Comparison of ENCODE assay signal across 1 cellular context in the genomic region with DNA sequence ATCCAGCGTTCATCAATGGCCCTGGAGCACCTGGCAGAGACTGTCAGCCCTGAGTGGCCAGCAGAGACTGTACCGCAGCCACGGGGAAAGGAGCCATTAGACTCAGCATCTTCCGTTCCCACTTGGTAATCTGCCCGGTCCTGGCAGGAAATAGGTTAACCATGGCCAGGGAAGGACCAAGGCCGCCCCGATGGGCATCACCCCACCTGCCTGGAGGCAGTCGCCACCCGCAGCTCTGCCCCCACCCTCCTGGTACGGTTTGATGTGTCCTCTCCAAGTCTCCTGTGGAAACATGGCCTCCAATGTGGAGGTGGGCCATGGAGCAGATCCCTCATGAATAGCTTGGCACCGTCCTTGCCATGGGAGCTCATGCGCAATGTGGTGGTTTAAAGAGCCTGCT.
TF ChIP-seq lines count a peak whose summit lies in the region.

No MANE protein-coding gene starts in this region.

TF ChIP-seq in HepG2, 621 proteins besides CTCF, POLR2A, EP300 and RAD21 (continued from another document):
- no peak for TF ChIP-seq ZHX2 (IDR thresholded peaks at IDR 0.05; ENCODE audit: low read depth)
- no peak for TF ChIP-seq ZHX2 (CRISPR knock-in tag; IDR thresholded peaks at IDR 0.05; ENCODE audit: borderline replicate concordance)
- no peak for TF ChIP-seq NFIC (IDR thresholded peaks at IDR 0.05; ENCODE audit: low read length)
- TF ChIP-seq, protein P1, sequence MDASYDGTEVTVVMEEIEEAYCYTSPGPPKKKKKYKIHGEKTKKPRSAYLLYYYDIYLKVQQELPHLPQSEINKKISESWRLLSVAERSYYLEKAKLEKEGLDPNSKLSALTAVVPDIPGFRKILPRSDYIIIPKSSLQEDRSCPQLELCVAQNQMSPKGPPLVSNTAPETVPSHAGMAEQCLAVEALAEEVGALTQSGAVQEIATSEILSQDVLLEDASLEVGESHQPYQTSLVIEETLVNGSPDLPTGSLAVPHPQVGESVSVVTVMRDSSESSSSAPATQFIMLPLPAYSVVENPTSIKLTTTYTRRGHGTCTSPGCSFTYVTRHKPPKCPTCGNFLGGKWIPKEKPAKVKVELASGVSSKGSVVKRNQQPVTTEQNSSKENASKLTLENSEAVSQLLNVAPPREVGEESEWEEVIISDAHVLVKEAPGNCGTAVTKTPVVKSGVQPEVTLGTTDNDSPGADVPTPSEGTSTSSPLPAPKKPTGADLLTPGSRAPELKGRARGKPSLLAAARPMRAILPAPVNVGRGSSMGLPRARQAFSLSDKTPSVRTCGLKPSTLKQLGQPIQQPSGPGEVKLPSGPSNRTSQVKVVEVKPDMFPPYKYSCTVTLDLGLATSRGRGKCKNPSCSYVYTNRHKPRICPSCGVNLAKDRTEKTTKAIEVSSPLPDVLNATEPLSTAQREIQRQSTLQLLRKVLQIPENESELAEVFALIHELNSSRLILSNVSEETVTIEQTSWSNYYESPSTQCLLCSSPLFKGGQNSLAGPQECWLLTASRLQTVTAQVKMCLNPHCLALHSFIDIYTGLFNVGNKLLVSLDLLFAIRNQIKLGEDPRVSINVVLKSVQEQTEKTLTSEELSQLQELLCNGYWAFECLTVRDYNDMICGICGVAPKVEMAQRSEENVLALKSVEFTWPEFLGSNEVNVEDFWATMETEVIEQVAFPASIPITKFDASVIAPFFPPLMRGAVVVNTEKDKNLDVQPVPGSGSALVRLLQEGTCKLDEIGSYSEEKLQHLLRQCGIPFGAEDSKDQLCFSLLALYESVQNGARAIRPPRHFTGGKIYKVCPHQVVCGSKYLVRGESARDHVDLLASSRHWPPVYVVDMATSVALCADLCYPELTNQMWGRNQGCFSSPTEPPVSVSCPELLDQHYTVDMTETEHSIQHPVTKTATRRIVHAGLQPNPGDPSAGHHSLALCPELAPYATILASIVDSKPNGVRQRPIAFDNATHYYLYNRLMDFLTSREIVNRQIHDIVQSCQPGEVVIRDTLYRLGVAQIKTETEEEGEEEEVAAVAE (CRISPR knock-in tag; IDR thresholded peaks at IDR 0.05; ENCODE audit: borderline replicate concordance), result no peak
- no peak for TF ChIP-seq TFDP1 (CRISPR knock-in tag; IDR thresholded peaks at IDR 0.05; ENCODE audit: borderline replicate concordance)
- no peak for TF ChIP-seq NFIB (CRISPR knock-in tag; IDR thresholded peaks at IDR 0.05; ENCODE audit: borderline replicate concordance)
- TF ChIP-seq ZSCAN21 (CRISPR knock-in tag; IDR thresholded peaks at IDR 0.05; ENCODE audit: borderline replicate concordance), result no peak
- no peak for TF ChIP-seq ZHX1 (CRISPR knock-in tag; IDR thresholded peaks at IDR 0.05; ENCODE audit: low read depth)
- TF ChIP-seq KAT2B (IDR thresholded peaks at IDR 0.05; ENCODE audit: borderline replicate concordance, low read depth, low read length), result no peak
